Comparison of ENCODE assay signal across 11 cellular contexts in genomic region chr5:168227973-168228615, GRCh38.
A peak's percentile ranks its signal among the peaks of the same experiment; 100 is the strongest.
DNase-seq lines count a peak whose midpoint lies in the region; ATAC-seq and TF ChIP-seq lines count a peak whose summit lies in the region.
"Had no signal": no experiment of that assay in that cellular context is flagged by ENCODE, and none has a peak within 500 bp of the region (broad histone marks: within the 10 kb centered on the region; RNA-seq: fewer than 3 reads in every experiment).

No MANE protein-coding gene starts in this region.

- peak; percentile 100 for ATAC-seq in HG02973 (IDR thresholded peaks at IDR 0.05; ENCODE audit: unreplicated experiment)

- TF ChIP-seq CTCF in MCF 10A (IDR thresholded peaks at IDR 0.05; ENCODE audit: unreplicated experiment) (no peak), mammary epithelial cell (conservative IDR thresholded peaks at IDR 0.05 in 1 of 2, IDR thresholded peaks at IDR 0.05 in 1 of 2; ENCODE audit: extremely low read depth in 1 of 2, insufficient read depth in 1 of 2, low read depth in 1 of 2, low read length in 2 of 2) (no peak)

- H3K9ac ChIP-seq in mammary epithelial cell (ENCODE audit: insufficient read depth, low read length) = no peak overlapping the region

- H2AFZ ChIP-seq in mammary epithelial cell (ENCODE audit: low read depth, low read length) = no peak overlapping the region

- POLR2A ChIA-PET in MCF 10A (lab: Yijun Ruan, JAX) = no interaction called here
- POLR2A ChIA-PET in activated CD4-positive, alpha-beta memory T cell treated with anti-CD3 and anti-CD28 coated beads for 36 hours (lab: Charles Lee) = no interaction called here

- H3K36me3 Mint-ChIP-seq in MCF 10A (ENCODE audit: insufficient read depth, unreplicated experiment) = no peaks in the 10 kb centered on the region
- no peaks in the 10 kb centered on the region for H3K36me3 Mint-ChIP-seq in activated CD4-positive, alpha-beta memory T cell treated with anti-CD3 and anti-CD28 coated beads for 36 hours

- no peaks in the 10 kb centered on the region for H3K79me2 ChIP-seq in mammary epithelial cell (ENCODE audit: insufficient read depth, low read length)

- intact Hi-C loops in MCF 10A (cut with micrococcal nuclease) = no loop called here
- intact Hi-C loops in mammary epithelial cell (cut with micrococcal nuclease) = no loop called here
- intact Hi-C loops in activated CD4-positive, alpha-beta memory T cell treated with anti-CD3 and anti-CD28 coated beads for 36 hours (cut with micrococcal nuclease) = loop anchor here (1.0 kb wide), 3 partner anchors 21 to 182 kb away; no protein-coding TSS in a partner anchor

- BruUV-seq in MCF 10A (replicated peaks; lab: Mats Ljungman, UMichigan) (no TSS peak), mammary epithelial cell (replicated peaks; lab: Mats Ljungman, UMichigan) (no TSS peak)

- peaks cover 2% of the 10 kb centered on the region for H3K36me3 ChIP-seq in mammary epithelial cell (ENCODE audit: insufficient read depth, low read length)
- no peaks in the 10 kb centered on the region for H3K36me3 ChIP-seq in HAP-1 (replicated peaks)

- CTCF ChIA-PET in MCF 10A (lab: Yijun Ruan, JAX) (interaction anchor here (0.6 to 2.8 kb wide), 3 partner anchors 10 to 1169 kb away, joined by 3 to 18 read pairs (median 3); no protein-coding TSS in a partner anchor), mammary epithelial cell (lab: Charles Lee; ENCODE audit: low non-redundant PET) (no interaction called here)
- CTCF ChIA-PET in activated CD4-positive, alpha-beta memory T cell treated with anti-CD3 and anti-CD28 coated beads for 36 hours (lab: Charles Lee) = interaction anchor here (0.9 to 1.1 kb wide), 3 partner anchors 9 to 41 kb away, joined by 3 to 7 read pairs (median 4); no protein-coding TSS in a partner anchor

- H4K20me1 ChIP-seq in mammary epithelial cell (ENCODE audit: insufficient read depth, low read length) = no peaks in the 10 kb centered on the region

- H3K4me3 ChIP-seq in mammary epithelial cell (replicated peaks in 1 of 3; ENCODE audit: insufficient read depth in 1 of 3, low read depth in 2 of 3, low read length in 3 of 3) (no peak overlapping the region), HAP-1 (no peak overlapping the region)

- DNase-seq in MCF 10A (ENCODE audit: unreplicated experiment) (peak; percentile 23), mammary epithelial cell (no peak), iPS-NIHi7 (ENCODE audit: extremely low spot score) (no peak), HAP-1 (ENCODE audit: low spot score in 2 of 2) (no peak), NCI-H1417 treated with DMSO at 0.1 percent for 48 hours (lab: John Stamatoyannopoulos, UW) (no peak), ACHN (no peak)
- peak; percentile 55 for DNase-seq in activated CD4-positive, alpha-beta memory T cell treated with anti-CD3 and anti-CD28 coated beads for 36 hours
- DNase-seq: activated CD4-positive, alpha-beta T cell treated with anti-CD3 and anti-CD28 coated beads for 48 hours; IMR-90 had no signal

- no peaks in the 10 kb centered on the region for H3K4me1 Mint-ChIP-seq in MCF 10A (ENCODE audit: insufficient read depth, unreplicated experiment)
- H3K4me1 Mint-ChIP-seq in activated CD4-positive, alpha-beta memory T cell treated with anti-CD3 and anti-CD28 coated beads for 36 hours (ENCODE audit: low read depth) = peaks cover 23% of the 10 kb centered on the region
- H3K4me1 Mint-ChIP-seq: B cell had no signal

- H3K27me3 ChIP-seq in mammary epithelial cell (ENCODE audit: insufficient read depth, low read length) = no peaks in the 10 kb centered on the region
- H3K27me3 ChIP-seq in HAP-1 (ENCODE audit: low read depth) = 0 out of 2 replicates have a peak, but pooled peaks cover 3% of the 10 kb centered on the region

- in situ Hi-C loops in mammary epithelial cell (cut with MboI; ENCODE audit: low sequenced_read_pairs in 2 of 2) (no loop called here), HAP-1 (cut with MboI; ENCODE audit: low sequenced_read_pairs) (no loop called here), ACHN (cut with HindIII; ENCODE audit: low pct_ligation_motif_present, low pct_unique_long_range_greater_than_20kb, low sequenced_read_pairs) (no loop called here)

- dilution Hi-C loops in mammary epithelial cell (cut with HindIII; ENCODE audit: low sequenced_read_pairs) = no loop called here

- H3K4me1 ChIP-seq in mammary epithelial cell (ENCODE audit: insufficient read depth, low read length) = no peaks in the 10 kb centered on the region
- no peaks in the 10 kb centered on the region for H3K4me1 ChIP-seq in HAP-1

- no peak overlapping the region for H3K27ac Mint-ChIP-seq in MCF 10A (ENCODE audit: low read depth, unreplicated experiment)
- peak overlapping the region; percentile 57 for H3K27ac Mint-ChIP-seq in activated CD4-positive, alpha-beta memory T cell treated with anti-CD3 and anti-CD28 coated beads for 36 hours
- H3K27ac Mint-ChIP-seq: B cell had no signal

- 86% methylated on average over 9 of the region's 9 CpGs for WGBS in mammary epithelial cell (ENCODE audit: low coverage, missing lambda C conversion rate)

- no peak overlapping the region for H3K4me2 ChIP-seq in mammary epithelial cell (ENCODE audit: insufficient read depth, low read depth, low read length)

- H3K27me3 Mint-ChIP-seq in MCF 10A (ENCODE audit: insufficient read depth, unreplicated experiment) = peaks cover 16% of the 10 kb centered on the region
- H3K27me3 Mint-ChIP-seq in activated CD4-positive, alpha-beta memory T cell treated with anti-CD3 and anti-CD28 coated beads for 36 hours = peaks cover 14% of the 10 kb centered on the region

- H3K9me3 Mint-ChIP-seq in MCF 10A (ENCODE audit: unreplicated experiment) = no peaks in the 10 kb centered on the region
- no peaks in the 10 kb centered on the region for H3K9me3 Mint-ChIP-seq in activated CD4-positive, alpha-beta memory T cell treated with anti-CD3 and anti-CD28 coated beads for 36 hours

- no peak overlapping the region for H3K4me3 Mint-ChIP-seq in MCF 10A (ENCODE audit: unreplicated experiment)
- peak overlapping the region; percentile 23 for H3K4me3 Mint-ChIP-seq in activated CD4-positive, alpha-beta memory T cell treated with anti-CD3 and anti-CD28 coated beads for 36 hours
- H3K4me3 Mint-ChIP-seq: B cell had no signal

- H3K9me3 ChIP-seq in mammary epithelial cell (replicated peaks; ENCODE audit: insufficient read depth, low read length) (no peaks in the 10 kb centered on the region), HAP-1 (no peaks in the 10 kb centered on the region)

- H3K27ac ChIP-seq in mammary epithelial cell (ENCODE audit: insufficient read depth, low read depth, low read length) = no peak overlapping the region

Comparison
In these comparisons a context has a peak if more than half of its experiments do, and no peak if none do; other contexts are left out.
1. DNase-seq: peak in MCF 10A (single experiment) and activated CD4-positive, alpha-beta memory T cell treated with anti-CD3 and anti-CD28 coated beads for 36 hours (single experiment); none in mammary epithelial cell (single experiment), iPS-NIHi7 (single experiment), HAP-1 (0 of 2), NCI-H1417 treated with DMSO at 0.1 percent for 48 hours (single experiment) and ACHN (single experiment).